8 cellular contexts compared by ENCODE assay signal in the genomic region with DNA sequence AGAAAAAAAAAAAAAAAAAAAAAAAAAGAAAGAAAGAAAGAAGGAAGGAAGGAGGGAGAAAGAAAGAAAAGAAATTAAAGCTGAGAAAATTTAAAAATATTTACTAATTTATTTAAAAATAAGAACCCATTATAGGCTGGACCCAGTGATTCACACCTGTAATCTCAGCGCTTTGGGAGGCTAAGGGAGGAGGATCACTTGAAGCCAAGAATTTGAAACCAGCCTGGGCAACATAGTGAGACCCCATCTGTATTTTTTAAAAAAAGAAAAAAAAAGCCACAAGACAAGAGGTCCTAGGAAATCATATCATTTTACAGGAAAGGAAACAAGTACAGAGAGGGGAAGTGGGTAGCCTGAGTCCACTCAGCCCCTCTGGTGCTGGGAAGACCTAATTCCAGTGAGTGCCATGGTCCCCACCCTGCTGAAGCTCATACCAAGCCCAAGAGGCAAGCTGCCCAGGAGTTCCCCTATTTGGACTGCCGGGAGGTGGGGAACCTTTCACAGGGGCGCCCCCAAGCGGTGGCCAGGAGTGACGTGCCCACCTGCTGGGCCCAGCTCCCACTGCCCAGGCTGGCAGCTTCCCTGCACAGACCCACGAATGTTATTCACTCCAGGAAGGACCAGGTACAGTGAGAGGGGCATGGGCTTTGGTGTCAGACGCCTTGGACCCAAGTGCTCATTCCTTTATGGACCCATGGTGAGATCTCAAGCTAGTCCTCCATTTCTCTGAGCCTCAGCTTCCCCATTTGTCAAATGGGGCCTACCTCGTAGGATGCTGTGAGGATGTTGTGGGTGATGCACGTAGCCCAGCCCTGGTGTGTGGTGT.
DNase-seq lines count a peak whose midpoint lies in the region; ATAC-seq and TF ChIP-seq lines count a peak whose summit lies in the region.

No MANE protein-coding gene starts in this region.

- ATAC-seq in HG02588 (IDR thresholded peaks at IDR 0.05; ENCODE audit: unreplicated experiment) = no peak

- H3K27ac ChIP-seq in muscle layer of colon (ENCODE audit: low read depth, low read length) = peak overlapping the region; percentile 9

- no peaks in the 10 kb centered on the region for H3K27me3 ChIP-seq in BE2C
- H3K27me3 ChIP-seq in muscle layer of colon (ENCODE audit: control insufficient read depth in 1 of 2, insufficient read depth in 2 of 2, low read length in 2 of 2) = no peaks in the 10 kb centered on the region

- in situ Hi-C loops in SK-MEL-5 (cut with HindIII; ENCODE audit: low pct_unique_long_range_greater_than_20kb, low sequenced_read_pairs) = no loop called here
- in situ Hi-C loops in G401 (cut with HindIII; ENCODE audit: low sequenced_read_pairs) = no loop called here

- H3K9ac ChIP-seq in muscle layer of colon (ENCODE audit: low read length) = no peak overlapping the region

- peak; percentile 75 for DNase-seq in BE2C
- peak; percentile 37 for DNase-seq in H4 (ENCODE audit: low spot score)
- peak; percentile 52 for DNase-seq in SK-MEL-5 (ENCODE audit: low read depth, low spot score)
- peak; percentile 53 for DNase-seq in choroid plexus epithelial cell (ENCODE audit: low read depth)
- no peak for DNase-seq in NCI-H2029 (lab: John Stamatoyannopoulos, UW)
- DNase-seq in G401 (ENCODE audit: low spot score) = no peak

- peaks cover 29% of the 10 kb centered on the region for H3K4me1 ChIP-seq in BE2C
- peaks cover 32% of the 10 kb centered on the region for H3K4me1 ChIP-seq in muscle layer of colon (ENCODE audit: insufficient read depth, low read length)

- no peak overlapping the region for H3K4me3 ChIP-seq in BE2C (ENCODE audit: low read depth, low read length)
- H3K4me3 ChIP-seq in choroid plexus epithelial cell (ENCODE audit: low read depth, low read length) = no peak overlapping the region
- no peak overlapping the region for H3K4me3 ChIP-seq in muscle layer of colon (ENCODE audit: low read depth in 1 of 2, low read length in 2 of 2)

- H3K9me3 ChIP-seq in BE2C (no peaks in the 10 kb centered on the region), muscle layer of colon (ENCODE audit: low read length) (no peaks in the 10 kb centered on the region)

- peaks cover 44% of the 10 kb centered on the region for H3K36me3 ChIP-seq in BE2C
- peaks cover 47% of the 10 kb centered on the region for H3K36me3 ChIP-seq in muscle layer of colon (ENCODE audit: insufficient read depth, low read length)

- TF ChIP-seq CTCF in BE2C (IDR thresholded peaks at IDR 0.05; ENCODE audit: low read depth, low read length) (peak; percentile 65), choroid plexus epithelial cell (conservative IDR thresholded peaks at IDR 0.05; ENCODE audit: low read depth, low read length) (peak; percentile 76)

Comparison
In these comparisons a context has a peak if more than half of its experiments do, and no peak if none do; other contexts are left out.
1. DNase-seq: peak in BE2C (single experiment), H4 (single experiment), SK-MEL-5 (single experiment) and choroid plexus epithelial cell (single experiment); none in NCI-H2029 (single experiment) and G401 (single experiment).